21 cellular contexts compared by ENCODE assay signal in genomic region chr14:31037709-31038221, GRCh38.
"Had no signal": no experiment of that assay in that cellular context is flagged by ENCODE, and none has a peak within 500 bp of the region (broad histone marks: within the 10 kb centered on the region; RNA-seq: fewer than 3 reads in every experiment).

No MANE protein-coding gene starts in this region.

- H3K4me3 ChIP-seq: lung, tibial nerve had no signal

- H3K27ac Mint-ChIP-seq: activated naive CD4-positive, alpha-beta T cell treated with anti-CD3 and anti-CD28 coated beads for 36 hours; mesothelial cell of epicardium; natural killer cell treated with Interleukin-12 subunit alpha and Interleukin-12 subunit beta and Interleukin-15 and Interleukin-18, amount 100 ng/mL, for 72 hours; stimulated activated naive CD8-positive, alpha-beta T cell treated with anti-CD3 and anti-CD28 coated beads, Interleukin-15, Interleukin-2, amounts not matched to agents 100 ng/mL and 50 ng/mL, for 24 hours had no signal

- H3K4me3 Mint-ChIP-seq: activated naive CD4-positive, alpha-beta T cell treated with anti-CD3 and anti-CD28 coated beads for 36 hours; activated T-cell treated with anti-CD3 and anti-CD28 coated beads, Interleukin-2, amount 50 U/mL, for 4 hours; brain; mesothelial cell of epicardium; natural killer cell treated with Interleukin-12 subunit alpha and Interleukin-12 subunit beta and Interleukin-15 and Interleukin-18, amount 100 ng/mL, for 72 hours; stimulated activated naive CD8-positive, alpha-beta T cell treated with anti-CD3 and anti-CD28 coated beads, Interleukin-15, Interleukin-2, amounts not matched to agents 100 ng/mL and 50 ng/mL, for 24 hours had no signal

- H3K36me3 Mint-ChIP-seq: natural killer cell treated with Interleukin-12 subunit alpha and Interleukin-12 subunit beta and Interleukin-15 and Interleukin-18, amount 100 ng/mL, for 72 hours had no signal

- ATAC-seq: activated CD4-positive, CD25-positive, alpha-beta regulatory T cell treated with anti-CD3 and anti-CD28 coated beads, Interleukin-2, amount 50 U/mL, for 24 hours; activated T-cell treated with anti-CD3 and anti-CD28 coated beads, Interleukin-2, amount 50 U/mL, for 4 hours; natural killer cell treated with Interleukin-12 subunit alpha and Interleukin-12 subunit beta and Interleukin-15 and Interleukin-18, amount 100 ng/mL, for 72 hours had no signal

- H3K9me3 Mint-ChIP-seq: activated naive CD4-positive, alpha-beta T cell treated with anti-CD3 and anti-CD28 coated beads for 36 hours; activated T-cell treated with anti-CD3 and anti-CD28 coated beads, Interleukin-2, amount 50 U/mL, for 4 hours; brain; mesothelial cell of epicardium; natural killer cell treated with Interleukin-12 subunit alpha and Interleukin-12 subunit beta and Interleukin-15 and Interleukin-18, amount 100 ng/mL, for 72 hours; stimulated activated naive CD8-positive, alpha-beta T cell treated with anti-CD3 and anti-CD28 coated beads, Interleukin-15, Interleukin-2, amounts not matched to agents 100 ng/mL and 50 ng/mL, for 24 hours had no signal

- H3K27me3 ChIP-seq: neutrophil, tibial nerve had no signal

- H3K36me3 ChIP-seq: neutrophil had no signal

- H3K4me1 ChIP-seq: parathyroid adenoma had no signal

- H3K27me3 Mint-ChIP-seq: brain; natural killer cell treated with Interleukin-12 subunit alpha and Interleukin-12 subunit beta and Interleukin-15 and Interleukin-18, amount 100 ng/mL, for 72 hours; stimulated activated naive CD8-positive, alpha-beta T cell treated with anti-CD3 and anti-CD28 coated beads, Interleukin-15, Interleukin-2, amounts not matched to agents 100 ng/mL and 50 ng/mL, for 24 hours had no signal

- H3K9me3 ChIP-seq: neutrophil, tibial nerve had no signal

- H3K27ac ChIP-seq: neutrophil, parathyroid adenoma, tibial nerve had no signal

- DNase-seq: activated CD4-positive, alpha-beta T cell treated with anti-CD3 and anti-CD28 coated beads, Interleukin-2, amount 50 U/mL, for 1 hour; activated CD8-positive, alpha-beta memory T cell treated with anti-CD3 and anti-CD28 coated beads, Interleukin-2, amount 50 U/mL, for 4 hours; activated naive CD4-positive, alpha-beta T cell treated with anti-CD3 and anti-CD28 coated beads for 36 hours; activated T-cell treated with anti-CD3 and anti-CD28 coated beads, Interleukin-2, amount 50 U/mL, for 4 hours; anterior cingulate cortex; central memory CD4-positive, alpha-beta T cell; hippocampal formation; islet precursor cell; left colon; stimulated activated CD4-positive, alpha-beta T cell treated with anti-CD3 and anti-CD28 coated beads, Interleukin-2, amount 100 ng/mL, for 24 hours; T-helper 1 cell; T-helper 9 cell had no signal
